Comparison of ENCODE assay signal across 23 cellular contexts in genomic region chr5:136538534-136538933, GRCh38.
"Had no signal": no experiment of that assay in that cellular context is flagged by ENCODE, and none has a peak within 500 bp of the region (broad histone marks: within the 10 kb centered on the region; RNA-seq: fewer than 3 reads in every experiment).

No MANE protein-coding gene starts in this region.

- DNase-seq: cortex of kidney; effector CD8-positive, alpha-beta T cell; effector memory CD8-positive, alpha-beta T cell; endodermal cell; erythroblast; esophagus squamous epithelium; foreskin melanocyte; gastrocnemius medialis; glutamatergic neuron; head of caudate nucleus; heart right ventricle; hippocampal formation; left cardiac atrium; left lung; left ventricle myocardium superior; lower lobe of right lung; mesenchymal stem cell; mucosa of descending colon; naive B cell had no signal

- H3K9me3 ChIP-seq: esophagus squamous epithelium, gastrocnemius medialis, left lung, lower lobe of right lung, mucosa of descending colon had no signal

- H3K4me3 Mint-ChIP-seq: dendritic cell treated with granulocyte-macrophage colony-stimulating factor and Interleukin-4, amounts not matched to agents 40 ng/mL and 50 ng/mL, for 4 days; effector memory CD8-positive, alpha-beta T cell; endodermal cell; mesothelial cell of epicardium; naive B cell had no signal

- H3K9me3 Mint-ChIP-seq: dendritic cell treated with granulocyte-macrophage colony-stimulating factor and Interleukin-4, amounts not matched to agents 40 ng/mL and 50 ng/mL, for 4 days had no signal

- H3K27ac ChIP-seq: epithelial cell of prostate, esophagus squamous epithelium, gastrocnemius medialis, heart right ventricle, left lung, lower lobe of right lung had no signal

- H3K4me3 ChIP-seq: esophagus squamous epithelium, gastrocnemius medialis, heart right ventricle, left lung, lower lobe of right lung, mucosa of descending colon had no signal

- H3K27me3 ChIP-seq: esophagus squamous epithelium, gastrocnemius medialis, heart right ventricle, left lung had no signal

- H3K4me1 Mint-ChIP-seq: naive B cell had no signal

- H3K27me3 Mint-ChIP-seq: dendritic cell treated with granulocyte-macrophage colony-stimulating factor and Interleukin-4, amounts not matched to agents 40 ng/mL and 50 ng/mL, for 4 days; effector memory CD8-positive, alpha-beta T cell; naive B cell had no signal

- H3K27ac Mint-ChIP-seq: dendritic cell treated with granulocyte-macrophage colony-stimulating factor and Interleukin-4, amounts not matched to agents 40 ng/mL and 50 ng/mL, for 4 days; effector memory CD8-positive, alpha-beta T cell; endodermal cell; mesothelial cell of epicardium; naive B cell had no signal

- H3K4me1 ChIP-seq: esophagus squamous epithelium, gastrocnemius medialis, heart right ventricle, left lung, lower lobe of right lung had no signal

- H3K36me3 ChIP-seq: esophagus squamous epithelium, gastrocnemius medialis, heart right ventricle, left lung, lower lobe of right lung had no signal

- H3K36me3 Mint-ChIP-seq: mesothelial cell of epicardium, naive B cell had no signal

- ATAC-seq: effector memory CD8-positive, alpha-beta T cell; esophagus mucosa; gastrocnemius medialis; heart right ventricle; left cardiac atrium; left lung; left ventricle myocardium superior; lower lobe of right lung; mucosa of descending colon had no signal
